Comparison of ENCODE assay signal across 12 cellular contexts in the genomic region with DNA sequence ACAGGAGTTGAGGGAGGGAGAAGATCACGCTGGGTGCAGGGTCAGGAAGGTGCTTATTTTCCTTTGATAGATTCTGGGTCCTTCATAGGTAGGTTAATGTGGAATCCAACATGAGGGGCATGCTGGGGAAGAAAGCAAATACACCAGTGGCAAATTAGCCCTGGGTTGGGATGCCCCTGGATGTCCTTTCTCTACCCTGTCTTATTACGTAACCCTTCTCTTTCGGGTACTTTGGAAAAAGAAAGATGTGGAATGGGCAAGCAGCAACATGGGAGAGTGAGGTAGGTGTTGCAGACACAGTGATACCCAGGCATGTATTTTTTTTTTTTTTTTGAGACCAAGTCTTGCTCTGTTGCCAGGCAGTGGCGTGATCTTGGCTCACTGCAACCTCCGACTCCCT. TPM values are rescaled to one million over a fixed set of nuclear protein-coding genes. Genes with fewer than 3 reads are reported as not detected.
A peak's percentile ranks its signal among the peaks of the same experiment; 100 is the strongest.
DNase-seq lines count a peak whose midpoint lies in the region; ATAC-seq and TF ChIP-seq lines count a peak whose summit lies in the region.
"Had no signal": no experiment of that assay in that cellular context is flagged by ENCODE, and none has a peak within 500 bp of the region (broad histone marks: within the 10 kb centered on the region; RNA-seq: fewer than 3 reads in every experiment).

No MANE protein-coding gene starts in this region.

- peaks cover 0 to 80% (median 41%) of the 10 kb centered on the region in 12 donors for H3K4me1 ChIP-seq in heart left ventricle
- peaks cover 0 to 52% (median 8%) of the 10 kb centered on the region in 4 donors for H3K4me1 ChIP-seq in tibial nerve
- H3K4me1 ChIP-seq in gastroesophageal sphincter, result peaks cover 0 to 95% (median 13%) of the 10 kb centered on the region in 3 donors

- H3K4me3 ChIP-seq in heart left ventricle, result no peak overlapping the region
- H3K4me3 ChIP-seq in epithelial cell of esophagus (ENCODE audit: low read length), result no peak overlapping the region
- H3K4me3 ChIP-seq in tibial nerve, result no peak overlapping the region
- H3K4me3 ChIP-seq in gastroesophageal sphincter, result no peak overlapping the region

- H3K9me3 ChIP-seq in heart left ventricle (no peaks in the 10 kb centered on the region), tibial nerve (no peaks in the 10 kb centered on the region), gastroesophageal sphincter (no peaks in the 10 kb centered on the region)

- H3K27ac ChIP-seq in heart left ventricle (peak overlapping the region in 9 of 12 donors; percentile 28 to 100 (median 58)), VCaP (peak overlapping the region; percentile 62), tibial nerve (peak overlapping the region in 3 of 4 donors; percentile 10 to 73 (median 43)), gastroesophageal sphincter (no peak overlapping the region)

- H3K36me3 ChIP-seq in heart left ventricle (peaks cover 0 to 60% (median 35%) of the 10 kb centered on the region in 9 donors), tibial nerve (peaks cover 0 to 24% (median 0%) of the 10 kb centered on the region in 3 donors), gastroesophageal sphincter (peaks cover 0 to 29% of the 10 kb centered on the region in 2 donors)

- intact Hi-C loops in heart left ventricle (cut with DNase I) (no loop called here), left cardiac atrium (cut with DNase I) (no loop called here)

- H3K27me3 ChIP-seq in heart left ventricle (no peaks in the 10 kb centered on the region), tibial nerve (no peaks in the 10 kb centered on the region), gastroesophageal sphincter (no peaks in the 10 kb centered on the region)

- TF ChIP-seq EP300 in tibial nerve (IDR thresholded peaks at IDR 0.05) (no peak), gastroesophageal sphincter (IDR thresholded peaks at IDR 0.05) (no peak)

- 79 to 94% (median 88%) methylated on average over 5 of the region's 5 CpGs for whole genome bisulfite sequencing in heart left ventricle, 4 donors
- 94 to 95% methylated on average over 5 of the region's 5 CpGs for WGBS in tibial nerve, 2 donors
- 60 to 92% methylated on average over 1 to 5 of the region's 5 CpGs for WGBS in gastroesophageal sphincter (ENCODE audit: low coverage in 1 of 2), 2 donors

- ATAC-seq in heart left ventricle (no peak), left cardiac atrium (no peak), GM21390 (IDR thresholded peaks at IDR 0.05; ENCODE audit: unreplicated experiment) (no peak), gastroesophageal sphincter (no peak)

- DNase-seq in heart left ventricle, result no peak
- no peak for DNase-seq in left cardiac atrium
- peak; percentile 30 for DNase-seq in epithelial cell of esophagus (ENCODE audit: low read depth)
- no peak for DNase-seq in tibial nerve (ENCODE audit: low spot score in 2 of 2)
- DNase-seq in NCI-H510A treated with DMSO at 0.1 percent for 48 hours (lab: John Stamatoyannopoulos, UW), result no peak
- DNase-seq: NCI-H1694, NCI-H526 had no signal

- TF ChIP-seq CTCF in heart left ventricle (IDR thresholded peaks at IDR 0.05) (no peak), VCaP (conservative IDR thresholded peaks at IDR 0.05) (no peak), epithelial cell of esophagus (IDR thresholded peaks at IDR 0.05; ENCODE audit: insufficient read depth, low read depth, low read length, missing control alignments) (no peak), tibial nerve (IDR thresholded peaks at IDR 0.05) (no peak), gastroesophageal sphincter (IDR thresholded peaks at IDR 0.05) (no peak)

- TF ChIP-seq POLR2A in heart left ventricle (IDR thresholded peaks at IDR 0.05) (no peak), tibial nerve (IDR thresholded peaks at IDR 0.05) (no peak), gastroesophageal sphincter (IDR thresholded peaks at IDR 0.05) (no peak)

RNA-seq across cellular contexts. Expression of gene SLC7A6, which starts 9.1 kb away (rescaled TPM):
- total RNA-seq in heart left ventricle (10 to 100 TPM; 32.7 to 76.0 (median 45.1) TPM), left cardiac atrium (10 to 100 TPM; 33.0 to 51.6 TPM), tibial nerve (100 to 1,000 TPM; 129 to 202 (median 181) TPM), gastroesophageal sphincter (10 to 100 TPM; 19.1 to 51.5 (median 33.7) TPM)
- 10 to 100 TPM; 45.6 to 50.5 TPM for polyA plus RNA-seq in heart left ventricle

RNA-seq across cellular contexts. Expression of gene PLA2G15, which starts 28.3 kb away (rescaled TPM):
- total RNA-seq in heart left ventricle, result 10 to 100 TPM; 27.3 to 68.0 (median 45.4) TPM
- polyA plus RNA-seq in heart left ventricle, result 10 to 100 TPM; 25.8 to 66.6 TPM
- total RNA-seq in left cardiac atrium, result 10 to 100 TPM; 20.5 to 27.4 TPM
- 10 to 100 TPM; 26.0 to 51.3 (median 30.2) TPM for total RNA-seq in tibial nerve
- 10 to 100 TPM in 3 of 4 donors, 1 to 10 TPM in 1; 4.5 to 18.0 (median 11.7) TPM for total RNA-seq in gastroesophageal sphincter

RNA-seq across cellular contexts. Expression of gene SLC7A6OS, which starts 37.3 kb away (rescaled TPM):
- total RNA-seq in heart left ventricle (10 to 100 TPM in 6 of 9 donors, 1 to 10 TPM in 3; 8.1 to 16.2 (median 11.2) TPM), left cardiac atrium (10 to 100 TPM; 10.2 to 10.7 TPM), tibial nerve (10 to 100 TPM; 13.4 to 19.5 (median 14.2) TPM), gastroesophageal sphincter (10 to 100 TPM; 10.4 to 18.2 (median 11.2) TPM)
- 1 to 10 TPM; 9.6 to 9.9 TPM for polyA plus RNA-seq in heart left ventricle

RNA-seq across cellular contexts. Expression of gene PRMT7, which starts 37.4 kb away (rescaled TPM):
- 10 to 100 TPM; 21.9 to 34.0 (median 30.7) TPM for total RNA-seq in heart left ventricle
- 10 to 100 TPM; 21.0 to 37.4 TPM for polyA plus RNA-seq in heart left ventricle
- 10 to 100 TPM; 24.3 to 24.9 TPM for total RNA-seq in left cardiac atrium
- 10 to 100 TPM; 74.1 to 91.5 (median 78.0) TPM for total RNA-seq in tibial nerve
- 10 to 100 TPM; 11.5 to 34.9 (median 27.4) TPM for total RNA-seq in gastroesophageal sphincter

RNA-seq across cellular contexts. Expression of gene ESRP2, which starts 37.5 kb away (rescaled TPM):
- total RNA-seq in heart left ventricle, result 1 to 10 TPM in 2 of 9 donors, under 1 TPM in 6, not detected in 1; 0.15 to 1.9 (median 0.63) TPM
- polyA plus RNA-seq in heart left ventricle, result under 1 TPM; 0.30 to 0.33 TPM
- total RNA-seq in left cardiac atrium, result under 1 TPM; 0.32 to 0.42 TPM
- total RNA-seq in tibial nerve, result 1 to 10 TPM in 2 of 4 donors, under 1 TPM in 2; 0.42 to 2.4 (median 1.2) TPM
- 1 to 10 TPM in 1 of 4 donors, under 1 TPM in 1, not detected in 2; 0.13 to 2.9 TPM for total RNA-seq in gastroesophageal sphincter
- total RNA-seq: LHCN-M2; T-helper 1 cell treated with Interleukin-12 subunit alpha and Interleukin-12 subunit beta and Interleukin-4 antibody, amounts not matched to agents 30 ng/mL and 1 ng/mL, for 36 hours had no signal

Comparison
In these comparisons a context has a peak if more than half of its experiments do, and no peak if none do; other contexts are left out.
1. H3K27ac ChIP-seq: peak in heart left ventricle (9 of 12), VCaP (single experiment) and tibial nerve (3 of 4); none in gastroesophageal sphincter (0 of 4).